ENCODE assay signal across 23 cellular contexts in genomic region chr5:73939535-73939934, GRCh38.
A peak's percentile ranks its signal among the peaks of the same experiment; 100 is the strongest.
DNase-seq lines count a peak whose midpoint lies in the region; FAIRE-seq lines count a peak whose summit lies in the region.
"Had no signal": no experiment of that assay in that cellular context is flagged by ENCODE, and none has a peak within 500 bp of the region (broad histone marks: within the 10 kb centered on the region; RNA-seq: fewer than 3 reads in every experiment).

No MANE protein-coding gene starts in this region.

- 81 to 88% methylated on average over 3 of the region's 3 CpGs for WGBS in GM23248 (ENCODE audit: low coverage in 1 of 2, low lambda C conversion rate in 2 of 2, missing lambda C conversion rate in 2 of 2), 2 experiments
- WGBS in small intestine, 3 donors: 45 to 68% (median 50%) methylated on average over 3 of the region's 3 CpGs

- H3F3A ChIP-seq in GM23248 (ENCODE audit: insufficient read depth): peaks cover 28% of the 10 kb centered on the region

- H3K27me3 ChIP-seq in GM23248 (replicated peaks; ENCODE audit: insufficient read depth) (no peaks in the 10 kb centered on the region), SJSA1 (replicated peaks) (no peaks in the 10 kb centered on the region), small intestine (ENCODE audit: control insufficient read depth in 2 of 2, insufficient read depth in 2 of 2, low read length in 2 of 2) (peaks cover 0 to 2% of the 10 kb centered on the region in 2 donors)
- H3K27me3 ChIP-seq in effector memory CD4-positive, alpha-beta T cell (replicated peaks; ENCODE audit: control insufficient read depth, insufficient read depth, low read length, poor library complexity, severe bottlenecking): no peaks in the 10 kb centered on the region
- H3K27me3 ChIP-seq: adrenal gland, sigmoid colon had no signal

- peak overlapping the region; percentile 93 for H3K27ac ChIP-seq in GM23248
- H3K27ac ChIP-seq in SJSA1: peak overlapping the region; percentile 97
- H3K27ac ChIP-seq in small intestine (ENCODE audit: low read depth in 1 of 2, low read length in 1 of 2): no peak overlapping the region
- no peak overlapping the region for H3K27ac ChIP-seq in effector memory CD4-positive, alpha-beta T cell (ENCODE audit: insufficient read depth, low read length, poor library complexity, severe bottlenecking)
- H3K27ac ChIP-seq: adrenal gland, sigmoid colon had no signal

- H3K9me2 ChIP-seq in GM23248 (ENCODE audit: insufficient read depth): no peaks in the 10 kb centered on the region

- H2AFZ ChIP-seq in GM23248: peak overlapping the region; percentile 61; the same call in 1 of the 2 replicates

- DNase-seq in GM23248 (no peak), SJSA1 (ENCODE audit: low read depth in 1 of 2, low spot score in 2 of 2) (no peak), kidney tubule cell (ENCODE audit: low spot score) (peak; percentile 24), small intestine (peak; percentile 44), HuH-7.5 (ENCODE audit: low spot score) (no peak), NCI-H2081 treated with DMSO at 0.1 percent for 48 hours (lab: John Stamatoyannopoulos, UW) (no peak)
- DNase-seq in effector memory CD4-positive, alpha-beta T cell: no peak
- no peak for DNase-seq in activated CD4-positive, CD25-positive, alpha-beta regulatory T cell treated with anti-CD3 and anti-CD28 coated beads, Interleukin-2, amount 50 U/mL, for 72 hours
- DNase-seq: activated B cell treated with CpG ODN at 0.5 μM for 24 hours; activated CD8-positive, alpha-beta T cell treated with anti-CD3 and anti-CD28 coated beads, Interleukin-2, amount 10 ng/mL, durations not matched to agents 7 days and 5 days; adrenal gland; central memory CD4-positive, alpha-beta T cell; DMS153; head of caudate nucleus; MM.1S; naive thymus-derived CD8-positive, alpha-beta T cell; NCI-H1436; NCI-H524 treated with DMSO at 0.1 percent for 48 hours; sigmoid colon; substantia nigra had no signal

- in situ Hi-C loops in GM23248 (cut with MboI): no loop called here

- peak overlapping the region; percentile 79 for H3K4me2 ChIP-seq in GM23248 (ENCODE audit: unreplicated experiment)

- no peaks in the 10 kb centered on the region for H3K9me3 ChIP-seq in GM23248 (ENCODE audit: low read depth)
- no peaks in the 10 kb centered on the region for H3K9me3 ChIP-seq in SJSA1 (replicated peaks)
- H3K9me3 ChIP-seq in small intestine (ENCODE audit: control insufficient read depth, low read depth): no peaks in the 10 kb centered on the region
- H3K9me3 ChIP-seq in effector memory CD4-positive, alpha-beta T cell (ENCODE audit: control insufficient read depth, low read length): no peaks in the 10 kb centered on the region
- H3K9me3 ChIP-seq: adrenal gland had no signal

- no peaks in the 10 kb centered on the region for H4K20me1 ChIP-seq in GM23248 (ENCODE audit: insufficient read depth)

- H3K36me3 ChIP-seq in GM23248 (ENCODE audit: low read depth) (no peaks in the 10 kb centered on the region), SJSA1 (peaks cover 11% of the 10 kb centered on the region), small intestine (ENCODE audit: control insufficient read depth in 2 of 2, insufficient read depth in 2 of 2, low read length in 2 of 2) (no peaks in the 10 kb centered on the region)
- H3K36me3 ChIP-seq in effector memory CD4-positive, alpha-beta T cell (ENCODE audit: control insufficient read depth, insufficient read depth, low read length): no peaks in the 10 kb centered on the region
- H3K36me3 ChIP-seq: adrenal gland, sigmoid colon had no signal

- peaks cover 19% of the 10 kb centered on the region for H3K4me1 ChIP-seq in GM23248 (ENCODE audit: insufficient read depth)
- peaks cover 40% of the 10 kb centered on the region for H3K4me1 ChIP-seq in SJSA1 (replicated peaks)
- H3K4me1 ChIP-seq in small intestine (ENCODE audit: control insufficient read depth in 2 of 2, insufficient read depth in 1 of 2, low read depth in 1 of 2, low read length in 1 of 2): no peaks in the 10 kb centered on the region
- H3K4me1 ChIP-seq in effector memory CD4-positive, alpha-beta T cell (ENCODE audit: control insufficient read depth, insufficient read depth, low read length, poor library complexity, severe bottlenecking): no peaks in the 10 kb centered on the region
- H3K4me1 ChIP-seq: adrenal gland had no signal

- H3K4me3 ChIP-seq in GM23248: no peak overlapping the region
- no peak overlapping the region for H3K4me3 ChIP-seq in SJSA1
- H3K4me3 ChIP-seq in small intestine (ENCODE audit: low read depth in 1 of 2, low read length in 2 of 2): no peak overlapping the region
- no peak overlapping the region for H3K4me3 ChIP-seq in effector memory CD4-positive, alpha-beta T cell (ENCODE audit: insufficient read depth, low read depth, low read length, poor library complexity, severe bottlenecking)
- H3K4me3 ChIP-seq: adrenal gland, sigmoid colon had no signal

- H3K79me2 ChIP-seq in GM23248 (ENCODE audit: insufficient read depth): no peaks in the 10 kb centered on the region

- H3K9ac ChIP-seq in GM23248: peak overlapping the region; percentile 73; the same call in 1 of the 2 replicates

- FAIRE-seq in small intestine (lab: Jason Lieb, UNC): no peak
- FAIRE-seq: endothelial cell of umbilical vein, GM19239, urothelium cell line had no signal

Comparison
In these comparisons a context has a peak if more than half of its experiments do, and no peak if none do; other contexts are left out.
1. DNase-seq: peak in kidney tubule cell (single experiment) and small intestine (single experiment); none in GM23248 (single experiment), SJSA1 (0 of 2), effector memory CD4-positive, alpha-beta T cell (0 of 3), HuH-7.5 (single experiment), activated CD4-positive, CD25-positive, alpha-beta regulatory T cell treated with anti-CD3 and anti-CD28 coated beads, Interleukin-2, amount 50 U/mL, for 72 hours (single experiment) and NCI-H2081 treated with DMSO at 0.1 percent for 48 hours (single experiment).
2. H3K27ac ChIP-seq: peak in GM23248 (single experiment) and SJSA1 (single experiment); none in small intestine (0 of 2) and effector memory CD4-positive, alpha-beta T cell (single experiment).